ENCODE assay signal across 20 cellular contexts in the genomic region with DNA sequence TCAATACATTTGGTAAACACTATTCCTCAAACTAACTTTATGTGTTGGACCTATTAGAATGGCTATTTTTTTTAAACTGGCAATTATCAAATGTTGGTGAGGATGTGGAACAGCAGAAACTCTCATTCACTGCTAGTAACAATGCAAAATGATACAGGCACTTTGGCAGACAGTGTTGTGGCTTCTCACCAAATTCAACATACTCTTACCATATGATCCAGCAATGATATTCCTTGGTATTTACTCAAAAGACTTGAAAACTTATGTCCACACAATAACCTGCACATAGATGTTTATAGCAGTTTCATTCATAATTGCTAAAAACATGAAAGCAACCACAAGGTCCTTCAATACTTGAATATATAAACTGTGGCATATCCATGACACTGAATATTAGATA.
A peak's percentile ranks its signal among the peaks of the same experiment; 100 is the strongest.
DNase-seq lines count a peak whose midpoint lies in the region; ATAC-seq, FAIRE-seq and TF ChIP-seq lines count a peak whose summit lies in the region.
"Had no signal": no experiment of that assay in that cellular context is flagged by ENCODE, and none has a peak within 500 bp of the region (broad histone marks: within the 10 kb centered on the region; RNA-seq: fewer than 3 reads in every experiment).

No MANE protein-coding gene starts in this region.

- DNase-seq in LNCaP clone FGC (ENCODE audit: low read depth), result peak; percentile 85
- DNase-seq in NCI-H1694 (lab: John Stamatoyannopoulos, UW), result no peak
- no peak for DNase-seq in germinal center (ENCODE audit: low spot score)
- no peak for DNase-seq in HepG2 (ENCODE audit: low spot score)
- DNase-seq: 8988T; ACHN; BE2C; C1 segment of cervical spinal cord; CD4-positive, alpha-beta memory T cell; CD4-positive, CD25-positive, alpha-beta regulatory T cell; CD8-positive, alpha-beta memory T cell; COR-L47; DMS79 treated with DMSO at 0.1 percent for 48 hours; GF-D8 had no signal

- BruUV-seq in HepG2 (replicated peaks; lab: Mats Ljungman, UMichigan), result no TSS peak

- no peak overlapping the region for H2AFZ ChIP-seq in HepG2 (ENCODE audit: low read length)

- TF ChIP-seq CTCF in LNCaP clone FGC (IDR thresholded peaks at IDR 0.05; ENCODE audit: control insufficient read depth, extremely low read depth, insufficient read depth) (no peak), VCaP (conservative IDR thresholded peaks at IDR 0.05) (no peak), HepG2 (CRISPR knock-in tag; IDR thresholded peaks at IDR 0.05) (no peak)

- FAIRE-seq in HepG2 (lab: Jason Lieb, UNC), result no peak
- FAIRE-seq: A204.1, G401.6, GM12891, GM19239 had no signal

- H3K27me3 ChIP-seq in HepG2 (ENCODE audit: control insufficient read depth in 1 of 2, insufficient read depth in 2 of 2, low read length in 2 of 2), result no peaks in the 10 kb centered on the region
- H3K27me3 ChIP-seq: BE2C, BLaER1 had no signal

- no peaks in the 10 kb centered on the region for H3K9me3 ChIP-seq in HepG2 (ENCODE audit: low read length)
- H3K9me3 ChIP-seq: BE2C, BLaER1 had no signal

- no peaks in the 10 kb centered on the region for H3K79me2 ChIP-seq in HepG2 (ENCODE audit: insufficient read depth, low read length)

- peak overlapping the region; percentile 36; the same call in 1 of the 2 replicates for H3K27ac ChIP-seq in VCaP
- H3K27ac ChIP-seq in HepG2 (ENCODE audit: extremely low read length, insufficient read depth, low read length), result no peak overlapping the region
- H3K27ac ChIP-seq: BLaER1 had no signal

- TF ChIP-seq RAD21 in HepG2 (CRISPR knock-in tag; IDR thresholded peaks at IDR 0.05), result no peak

- no peak overlapping the region for H3K9ac ChIP-seq in HepG2 (ENCODE audit: insufficient read depth, low read depth, low read length)
- H3K9ac ChIP-seq: BLaER1 had no signal

- no peaks in the 10 kb centered on the region for H3K36me3 ChIP-seq in HepG2 (replicated peaks in 1 of 2; ENCODE audit: control insufficient read depth in 1 of 2, insufficient read depth in 2 of 2, low read length in 2 of 2)
- H3K36me3 ChIP-seq: BE2C had no signal

- TF ChIP-seq EP300 in HepG2 (IDR thresholded peaks at IDR 0.05; ENCODE audit: low read depth in 2 of 2, low read length in 2 of 2) (no peak), HepG2 (CRISPR knock-in tag; IDR thresholded peaks at IDR 0.05; ENCODE audit: borderline replicate concordance) (no peak)

- H3K4me3 ChIP-seq in LNCaP clone FGC (ENCODE audit: low read depth, low read length) (no peak overlapping the region), HepG2 (replicated peaks in 1 of 3; ENCODE audit: insufficient read depth in 1 of 3, low read depth in 2 of 3, low read length in 3 of 3) (no peak overlapping the region)
- H3K4me3 ChIP-seq: BLaER1 had no signal

- no peak for TF ChIP-seq POLR2A in HepG2 (IDR thresholded peaks at IDR 0.05; ENCODE audit: insufficient read depth in 1 of 2, low read depth in 2 of 2, low read length in 2 of 2)

- intact Hi-C loops in HepG2 (cut with micrococcal nuclease; ENCODE audit: unreplicated experiment), result no loop called here

- H3K4me1 ChIP-seq in HepG2 (ENCODE audit: insufficient read depth, low read length), result no peaks in the 10 kb centered on the region
- H3K4me1 ChIP-seq: BE2C, BLaER1 had no signal

- POLR2A ChIA-PET in HepG2 (lab: Yijun Ruan, JAX), result no interaction called here

- no peak for ATAC-seq in HepG2

- no peak overlapping the region for H3K4me2 ChIP-seq in HepG2 (ENCODE audit: low read depth, low read length)
- H3K4me2 ChIP-seq: BLaER1 had no signal

- in situ Hi-C loops in HepG2 (cut with HindIII; ENCODE audit: extremely low pct_ligation_motif_present, low pct_unique_long_range_greater_than_20kb), result no loop called here

- CTCF ChIA-PET in HepG2 (lab: Yijun Ruan, JAX; ENCODE audit: low intra/inter-chr PET ratio, low total read pairs), result no interaction called here

- H4K20me1 ChIP-seq in HepG2 (ENCODE audit: insufficient read depth, low read length), result no peaks in the 10 kb centered on the region
- H4K20me1 ChIP-seq: BLaER1 had no signal

TF ChIP-seq in HepG2, 621 proteins besides CTCF, POLR2A, EP300 and RAD21:
- no peak for TF ChIP-seq ZNF121 (CRISPR knock-in tag; IDR thresholded peaks at IDR 0.05)
